1 cellular context compared by ENCODE assay signal in genomic region chr3:155908086-155908485, GRCh38.
TF ChIP-seq lines count a peak whose summit lies in the region.

No MANE protein-coding gene starts in this region.

TF ChIP-seq in HepG2, 621 proteins besides CTCF, POLR2A, EP300 and RAD21 (continued from another document):
- TF ChIP-seq ETS1 (CRISPR knock-in tag; IDR thresholded peaks at IDR 0.05) = no peak
